In the genomic region with DNA sequence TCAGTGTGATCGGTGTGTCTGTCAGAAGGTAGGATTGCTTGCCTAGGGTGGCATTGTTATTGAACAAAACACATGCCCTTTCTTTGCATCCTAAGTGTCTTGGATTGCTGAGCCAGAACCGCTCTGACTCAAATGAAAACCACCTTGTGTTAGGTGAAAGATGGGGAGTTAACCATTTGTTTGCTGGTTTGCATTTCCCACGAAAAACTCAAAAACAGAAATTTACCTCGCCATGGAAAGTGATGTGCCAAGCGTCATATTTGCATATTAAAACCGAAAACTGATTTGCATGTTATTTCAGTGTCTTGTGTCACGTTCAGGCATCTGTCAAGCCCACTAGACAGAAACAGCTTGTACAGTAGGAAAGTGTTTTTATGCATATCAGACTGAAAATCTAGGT, we compare ENCODE assay signal across 12 cellular contexts.
DNase-seq lines count a peak whose midpoint lies in the region; ATAC-seq and TF ChIP-seq lines count a peak whose summit lies in the region.
"Had no signal": no experiment of that assay in that cellular context is flagged by ENCODE, and none has a peak within 500 bp of the region (broad histone marks: within the 10 kb centered on the region; RNA-seq: fewer than 3 reads in every experiment).

No MANE protein-coding gene starts in this region.

- no peaks in the 10 kb centered on the region for H3K9me3 Mint-ChIP-seq in mesothelial cell of epicardium

- no peaks in the 10 kb centered on the region for H3K4me1 Mint-ChIP-seq in mesothelial cell of epicardium

- ATAC-seq in GM18873 (IDR thresholded peaks at IDR 0.05; ENCODE audit: low FRiP score, unreplicated experiment): peak; percentile 67
- ATAC-seq in GM21423 (IDR thresholded peaks at IDR 0.05; ENCODE audit: unreplicated experiment): peak; percentile 88
- peak; percentile 97 for ATAC-seq in HG03354 (IDR thresholded peaks at IDR 0.05; ENCODE audit: poor library complexity, severe bottlenecking, unreplicated experiment)
- no peak for ATAC-seq in left cardiac atrium
- ATAC-seq: psoas muscle had no signal

- no peak overlapping the region for H3K27ac Mint-ChIP-seq in mesothelial cell of epicardium

- TF ChIP-seq CTCF in mesothelial cell of epicardium (IDR thresholded peaks at IDR 0.05; ENCODE audit: unreplicated experiment): no peak

- no peaks in the 10 kb centered on the region for H3K36me3 Mint-ChIP-seq in mesothelial cell of epicardium

- no peak overlapping the region for H3K4me3 Mint-ChIP-seq in mesothelial cell of epicardium

- intact Hi-C loops in left cardiac atrium (cut with DNase I): no loop called here

- H3K27me3 Mint-ChIP-seq in mesothelial cell of epicardium (ENCODE audit: low read depth): no peaks in the 10 kb centered on the region

- DNase-seq in iPS-NIHi7 (ENCODE audit: extremely low spot score): peak; percentile 23
- no peak for DNase-seq in mesothelial cell of epicardium (ENCODE audit: low spot score in 2 of 2, unreplicated experiment in 2 of 2)
- no peak for DNase-seq in NCI-H524 (lab: John Stamatoyannopoulos, UW)
- no peak for DNase-seq in LoVo (ENCODE audit: low spot score)
- DNase-seq in left cardiac atrium: no peak
- DNase-seq: colonic mucosa, GDM1, NCI-H774, psoas muscle had no signal

Comparison
In these comparisons a context has a peak if more than half of its experiments do, and no peak if none do; other contexts are left out.
1. ATAC-seq: peak in GM18873 (single experiment), GM21423 (single experiment) and HG03354 (single experiment); none in left cardiac atrium (0 of 2).